Comparison of ENCODE assay signal across 28 cellular contexts in genomic region chr16:10561425-10561824, GRCh38. TPM values are rescaled to one million over a fixed set of nuclear protein-coding genes. Genes with fewer than 3 reads are reported as not detected.
DNase-seq lines count a peak whose midpoint lies in the region; ATAC-seq, FAIRE-seq and TF ChIP-seq lines count a peak whose summit lies in the region.
"Had no signal": no experiment of that assay in that cellular context is flagged by ENCODE, and none has a peak within 500 bp of the region (broad histone marks: within the 10 kb centered on the region; RNA-seq: fewer than 3 reads in every experiment).

No MANE protein-coding gene starts in this region.

- no peaks in the 10 kb centered on the region for H3K27me3 ChIP-seq in right atrium auricular region
- no peaks in the 10 kb centered on the region for H3K27me3 ChIP-seq in GM12878 (replicated peaks in 1 of 2; ENCODE audit: control insufficient read depth in 2 of 2, insufficient read depth in 2 of 2, low read length in 1 of 2)
- no peaks in the 10 kb centered on the region for H3K27me3 ChIP-seq in sigmoid colon
- H3K27me3 ChIP-seq in aorta (ENCODE audit: control insufficient read depth in 1 of 2, insufficient read depth in 2 of 2, low read length in 1 of 2) = no peaks in the 10 kb centered on the region
- H3K27me3 ChIP-seq in HAP-1 (ENCODE audit: low read depth) = no peaks in the 10 kb centered on the region
- H3K27me3 ChIP-seq: colonic mucosa, vagina had no signal

- H3K79me2 ChIP-seq in GM12878 (ENCODE audit: control insufficient read depth, insufficient read depth, low read length) = no peaks in the 10 kb centered on the region

- no peak overlapping the region for H2AFZ ChIP-seq in GM12878 (ENCODE audit: control insufficient read depth, low read depth, low read length)
- H2AFZ ChIP-seq: GM23248 had no signal

- H3K4me3 ChIP-seq in right atrium auricular region (no peak overlapping the region), GM12878 (no peak overlapping the region), sigmoid colon (no peak overlapping the region), aorta (ENCODE audit: low read length in 2 of 2) (no peak overlapping the region), HAP-1 (no peak overlapping the region)
- H3K4me3 ChIP-seq: A549, colonic mucosa, GM23248, vagina had no signal

- no peaks in the 10 kb centered on the region for H4K20me1 ChIP-seq in GM12878 (ENCODE audit: control insufficient read depth, insufficient read depth)

- no peak for DNase-seq in right atrium auricular region (ENCODE audit: low spot score)
- DNase-seq in cardiac septum (ENCODE audit: low spot score) = no peak
- no peak for DNase-seq in GM12878 (ENCODE audit: low read depth, low spot score)
- DNase-seq in sigmoid colon = no peak
- DNase-seq in aorta = no peak
- DNase-seq in activated effector memory CD4-positive, alpha-beta T cell treated with anti-CD3 and anti-CD28 coated beads, Interleukin-2, amount 50 U/mL, for 16 hours = no peak
- no peak for DNase-seq in HAP-1 (ENCODE audit: low spot score in 2 of 2)
- DNase-seq in hypothalamus (lab: John Stamatoyannopoulos, UW) = no peak
- DNase-seq: activated CD4-positive, alpha-beta T cell treated with anti-CD3 and anti-CD28 coated beads for 36 hours; activated CD8-positive, alpha-beta memory T cell treated with anti-CD3 and anti-CD28 coated beads, Interleukin-2, amount 50 U/mL, for 48 hours; activated CD8-positive, alpha-beta T cell treated with anti-CD3 and anti-CD28 coated beads for 36 hours; activated naive CD4-positive, alpha-beta T cell treated with anti-CD3 and anti-CD28 coated beads, Interleukin-2, amount 50 U/mL, for 16 hours; CD4-positive, alpha-beta memory T cell; colonic mucosa; effector memory CD4-positive, alpha-beta T cell; EL; GM23248; left ventricle myocardium superior; naive thymus-derived CD8-positive, alpha-beta T cell; NCI-H1092; NCI-H1694 treated with DMSO at 0.1 percent for 48 hours; NCI-H446 treated with DMSO at 0.1 percent for 48 hours had no signal

- CTCF ChIA-PET in GM12878 (lab: Yijun Ruan, JAX) = interaction anchor here (1.2 to 1.3 kb wide), 2 partner anchors 46 to 177 kb away, joined by 3 read pairs; no protein-coding TSS in a partner anchor

- H3K9me3 ChIP-seq in right atrium auricular region (peaks cover 0 to 11% of the 10 kb centered on the region in 2 donors), GM12878 (replicated peaks; ENCODE audit: control insufficient read depth, insufficient read depth, low read length) (peaks cover 4% of the 10 kb centered on the region; the same call in 2 of the 3 replicates), sigmoid colon (no peaks in the 10 kb centered on the region), aorta (ENCODE audit: control insufficient read depth, low read length) (no peaks in the 10 kb centered on the region), HAP-1 (no peaks in the 10 kb centered on the region)
- H3K9me3 ChIP-seq: A549, colonic mucosa, vagina had no signal

- SMC1A ChIA-PET in GM12878 (lab: Charles Lee; ENCODE audit: uncharacterized antibody, unreplicated experiment) = interaction anchor here (1.3 kb wide), 1 partner anchor 38 kb away, joined by 3 read pairs; no protein-coding TSS in a partner anchor

- ATAC-seq in GM12878 (no peak), aorta (ENCODE audit: low FRiP score) (no peak)
- ATAC-seq: A549; activated CD4-positive, alpha-beta T cell treated with anti-CD3 and anti-CD28 coated beads for 36 hours; activated CD8-positive, alpha-beta T cell treated with anti-CD3 and anti-CD28 coated beads for 36 hours; left ventricle myocardium superior; naive thymus-derived CD8-positive, alpha-beta T cell; stimulated activated effector memory CD8-positive, alpha-beta T cell treated with anti-CD3 and anti-CD28 coated beads, Interleukin-12 subunit alpha, Interleukin-12 subunit beta, amount 100 ng/mL, for 72 hours had no signal

- H3K4me1 ChIP-seq in right atrium auricular region = peaks cover 0 to 92% of the 10 kb centered on the region in 2 donors
- no peaks in the 10 kb centered on the region for H3K4me1 ChIP-seq in GM12878 (ENCODE audit: control insufficient read depth, insufficient read depth, low read length)
- H3K4me1 ChIP-seq in sigmoid colon = peaks cover 0 to 59% (median 43%) of the 10 kb centered on the region in 4 donors
- H3K4me1 ChIP-seq in aorta (ENCODE audit: control insufficient read depth in 1 of 2, insufficient read depth in 2 of 2, low read length in 2 of 2) = peaks cover 2 to 4% of the 10 kb centered on the region in 2 donors
- no peaks in the 10 kb centered on the region for H3K4me1 ChIP-seq in HAP-1
- H3K4me1 ChIP-seq: A549, colonic mucosa had no signal

- WGBS in GM12878 (ENCODE audit: insufficient coverage, insufficient replicate concordance, low lambda C conversion rate, missing lambda C conversion rate) = 8% methylated on average over 3 of the region's 3 CpGs
- 70 to 90% methylated on average over 3 of the region's 3 CpGs for WGBS in sigmoid colon, 2 donors
- whole genome bisulfite sequencing in aorta, 2 donors = 94 to 97% methylated on average over 3 of the region's 3 CpGs

- TF ChIP-seq RAD21 in GM12878 (IDR thresholded peaks at IDR 0.05; ENCODE audit: insufficient read depth, low read depth, low read length) = no peak

- H3K27ac ChIP-seq in right atrium auricular region (peak overlapping the region; percentile 90 to 96), GM12878 (ENCODE audit: control insufficient read depth, insufficient read depth) (no peak overlapping the region), sigmoid colon (peak overlapping the region in 3 of 4 donors; percentile 43 to 80 (median 78)), aorta (ENCODE audit: low read depth in 1 of 2, low read length in 2 of 2) (peak overlapping the region; percentile 15 to 32)
- H3K27ac ChIP-seq: A549, colonic mucosa, epithelial cell of prostate, GM23248, vagina had no signal

- no peak overlapping the region for H3K4me2 ChIP-seq in GM12878 (ENCODE audit: control insufficient read depth, insufficient read depth)
- H3K4me2 ChIP-seq: A549 had no signal

- H3K9ac ChIP-seq in GM12878 (ENCODE audit: control insufficient read depth, insufficient read depth, low read length) = no peak overlapping the region
- H3K9ac ChIP-seq: GM23248 had no signal

- TF ChIP-seq POLR2A in GM12878 (IDR thresholded peaks at IDR 0.05; ENCODE audit: low read depth, low read length) = no peak
- no peak for TF ChIP-seq POLR2A in sigmoid colon (IDR thresholded peaks at IDR 0.05)

- TF ChIP-seq CTCF in right atrium auricular region (IDR thresholded peaks at IDR 0.05) = no peak
- no peak for TF ChIP-seq CTCF in GM12878 (IDR thresholded peaks at IDR 0.05 in 2 of 3, conservative IDR thresholded peaks at IDR 0.05 in 1 of 3; ENCODE audit: control insufficient read depth in 2 of 3, extremely low read depth in 1 of 3, insufficient read depth in 1 of 3, low read depth in 3 of 3, low read length in 3 of 3)
- TF ChIP-seq CTCF in sigmoid colon (IDR thresholded peaks at IDR 0.05) = no peak

- H3K36me3 ChIP-seq in right atrium auricular region (no peaks in the 10 kb centered on the region), GM12878 (ENCODE audit: control insufficient read depth in 2 of 2, insufficient read depth in 2 of 2, low read length in 1 of 2) (no peaks in the 10 kb centered on the region), sigmoid colon (no peaks in the 10 kb centered on the region), aorta (ENCODE audit: control insufficient read depth in 1 of 2, insufficient read depth in 2 of 2, low read length in 1 of 2) (no peaks in the 10 kb centered on the region), HAP-1 (replicated peaks) (no peaks in the 10 kb centered on the region)
- H3K36me3 ChIP-seq: colonic mucosa, vagina had no signal

- intact Hi-C loops in cardiac septum (cut with DNase I) = no loop called here
- intact Hi-C loops in GM12878 (cut with micrococcal nuclease; ENCODE audit: unreplicated experiment) = no loop called here
- intact Hi-C loops in sigmoid colon (cut with DNase I) = no loop called here
- intact Hi-C loops in aorta (cut with DNase I) = loop anchor here (5.0 to 10.0 kb wide), 2 partner anchors 266 to 553 kb away; no protein-coding TSS in a partner anchor

- no TSS peak for BruUV-seq in GM12878 (replicated peaks; lab: Mats Ljungman, UMichigan)

- RAD21 ChIA-PET in GM12878 (lab: Charles Lee; ENCODE audit: unreplicated experiment) = no interaction called here

- in situ Hi-C loops in GM12878 (cut with MboI) = no loop called here
- in situ Hi-C loops in HAP-1 (cut with MboI; ENCODE audit: low sequenced_read_pairs) = no loop called here

- TF ChIP-seq EP300 in GM12878 (IDR thresholded peaks at IDR 0.05; ENCODE audit: borderline replicate concordance in 1 of 2, control insufficient read depth in 1 of 2, low read depth in 2 of 2, low read length in 2 of 2) (no peak), sigmoid colon (IDR thresholded peaks at IDR 0.05) (no peak)

- FAIRE-seq in GM12878 (lab: Jason Lieb, UNC) = no peak
- FAIRE-seq: A549, GM19239, keratinocyte had no signal

- POLR2A ChIA-PET in GM12878 (lab: Charles Lee) = interaction anchor here (0.6 kb wide), 1 partner anchor 156 kb away, joined by 4 read pairs; no protein-coding TSS in a partner anchor

TF ChIP-seq in GM12878, 131 proteins besides CTCF, POLR2A, EP300 and RAD21:
- TF ChIP-seq RUNX3 (IDR thresholded peaks at IDR 0.05; ENCODE audit: low read length) = peak; percentile 54; the same call in 1 of the 2 replicates
- peak; percentile 75 for TF ChIP-seq SPI1 (IDR thresholded peaks at IDR 0.05; ENCODE audit: borderline replicate concordance, insufficient read depth, low read depth, low read length)
- no peak for TF ChIP-seq PML (IDR thresholded peaks at IDR 0.05; ENCODE audit: low read length)
TF ChIP-seq in GM12878: peak in this region for 2.

RNA-seq across cellular contexts. Expression of gene EMP2, which starts 19.0 kb away (rescaled TPM):
- total RNA-seq in right atrium auricular region = 10 to 100 TPM; 40.3 to 66.8 TPM
- total RNA-seq in cardiac septum = 51.1 TPM
- total RNA-seq in GM12878 (2013; cell fraction: nucleolus; rRNA removed) = 0.95 and 1.0 TPM in 2 replicates
- 3.2 and 3.4 TPM in 2 replicates for total RNA-seq in GM12878 (2014; rRNA removed)
- total RNA-seq in GM12878 (2014; rRNA removed; fragmentation: Illumina TruSeq; extraction: Trizol) = 2.6 and 2.9 TPM in 2 replicates
- 5.7 and 5.8 TPM in 2 replicates for total RNA-seq in GM12878 (2021)
- 1.9 TPM for polyA plus RNA-seq in GM12878 (2011; ENCODE audit: low read depth)
- polyA plus RNA-seq in GM12878 (2011; rRNA removed) = 0.20 and 0.41 TPM in 2 replicates
- 0.15 and 0.33 TPM in 2 replicates for polyA plus RNA-seq in GM12878 (2011; cell fraction: cytosol; rRNA removed)
- polyA plus RNA-seq in GM12878 (2011; cell fraction: nucleus; rRNA removed) = 0.26 and 0.31 TPM in 2 replicates
- 0.80 and 0.93 TPM in 2 replicates for polyA plus RNA-seq in GM12878 (2012)
- polyA plus RNA-seq in GM12878 (2014; fragmentation: Illumina TruSeq; extraction: Trizol) = 2.9 and 3.6 TPM in 2 replicates
- 1 to 10 TPM; 4.4 to 6.1 TPM for polyA plus RNA-seq in GM12878 (2014; fragmentation: Nextera tagmentation; extraction: Ambion mirVana)
- 2.9 and 3.1 TPM in 2 replicates for polyA plus RNA-seq in GM12878 (2014; rRNA removed)
- 10 to 100 TPM in 1 of 2 experiments, 1 to 10 TPM in 1; 8.9 to 10.4 TPM for polyA plus RNA-seq in GM12878 (2016; fragmentation: Nextera tagmentation; extraction: Ambion mirVana)
- polyA minus RNA-seq in GM12878 (2011; rRNA and poly(A)+ RNA removed) = 0.41 and 0.51 TPM in 2 replicates
- 0.53 and 0.83 TPM in 2 replicates for polyA minus RNA-seq in GM12878 (2011; cell fraction: cytosol; rRNA and poly(A)+ RNA removed)
- polyA minus RNA-seq in GM12878 (2011; cell fraction: nucleus; rRNA and poly(A)+ RNA removed) = 0.12 and 0.29 TPM in 2 replicates
- 10 to 100 TPM; 38.3 to 57.3 (median 42.8) TPM for total RNA-seq in sigmoid colon
- 10 to 100 TPM in 2 of 3 donors, 1 to 10 TPM in 1; 7.2 to 49.5 (median 10.6) TPM for polyA plus RNA-seq in sigmoid colon
- total RNA-seq in aorta = 100 to 1,000 TPM; 133 to 143 TPM
- polyA plus RNA-seq in aorta = 10 to 100 TPM; 18.9 to 52.6 TPM
- total RNA-seq: activated CD4-positive, alpha-beta T cell treated with anti-CD3 and anti-CD28 coated beads for 36 hours; activated CD8-positive, alpha-beta T cell treated with anti-CD3 and anti-CD28 coated beads for 36 hours; CD4-positive, alpha-beta memory T cell; naive thymus-derived CD8-positive, alpha-beta T cell had no signal
- polyA plus RNA-seq: CD4-positive, alpha-beta memory T cell; naive thymus-derived CD8-positive, alpha-beta T cell had no signal

Comparison
In these comparisons a context has a peak if more than half of its experiments do, and no peak if none do; other contexts are left out.
1. intact Hi-C loops: an anchor here in aorta (5.0 to 10.0 kb wide); none called in cardiac septum, GM12878 and sigmoid colon.